In genomic region chr3:129439817-129440647, GRCh38 we compare ENCODE assay signal across 8 cellular contexts. TPM values are rescaled to one million over a fixed set of nuclear protein-coding genes. Genes with fewer than 3 reads are reported as not detected.
DNase-seq lines count a peak whose midpoint lies in the region; ATAC-seq and TF ChIP-seq lines count a peak whose summit lies in the region.

TSS of gene IFT122 (plus strand) at chr3:129440224. CDS start at chr3:129440331, 107 bp downstream.
TSS of gene MBD4 (minus strand) at chr3:129439948. CDS start at chr3:129439833, 115 bp downstream.

- no peak for TF ChIP-seq EP300 in upper lobe of left lung (IDR thresholded peaks at IDR 0.05)

- TF ChIP-seq POLR2A in upper lobe of left lung (IDR thresholded peaks at IDR 0.05) = peak in 3 of 4 donors; percentile 73 to 96 (median 90)

- in situ Hi-C loops in GM13977 (cut with MboI; ENCODE audit: low pct_unique_long_range_greater_than_20kb, low sequenced_read_pairs, unreplicated experiment) = no loop called here

- peaks cover 60% of the 10 kb centered on the region for H3K4me1 Mint-ChIP-seq in T-helper 1 cell treated with Interleukin-12 subunit alpha and Interleukin-12 subunit beta and Interleukin-4 antibody, amounts not matched to agents 30 μg/mL and 1 μg/mL, for 36 hours (ENCODE audit: low read depth)

- peaks cover 35% of the 10 kb centered on the region for H3K36me3 Mint-ChIP-seq in T-helper 1 cell treated with Interleukin-12 subunit alpha and Interleukin-12 subunit beta and Interleukin-4 antibody, amounts not matched to agents 30 μg/mL and 1 μg/mL, for 36 hours (ENCODE audit: low read depth)

- H3K27ac ChIP-seq in heart right ventricle = peak within 1 kb of the TSS; percentile 79 to 96 (median 89)
- H3K27ac ChIP-seq in upper lobe of left lung = peak within 1 kb of the TSS; percentile 84 to 93 (median 91)

- WGBS in heart right ventricle, 2 donors = 0% methylated on average over 77 of the region's 77 CpGs
- WGBS in upper lobe of left lung, 2 donors = 0 to 1% methylated on average over 38 to 66 of the region's 77 CpGs

- peaks cover 0 to 35% (median 6%) of the 10 kb centered on the region in 9 donors for H3K36me3 ChIP-seq in heart right ventricle
- H3K36me3 ChIP-seq in upper lobe of left lung = peaks cover 0 to 27% (median 5%) of the 10 kb centered on the region in 4 donors

- no peaks in the 10 kb centered on the region for H3K27me3 Mint-ChIP-seq in T-helper 1 cell treated with Interleukin-12 subunit alpha and Interleukin-12 subunit beta and Interleukin-4 antibody, amounts not matched to agents 30 μg/mL and 1 μg/mL, for 36 hours (ENCODE audit: low read depth)

- H3K4me1 ChIP-seq in heart right ventricle (peaks cover 24 to 87% (median 63%) of the 10 kb centered on the region in 9 donors), upper lobe of left lung (peaks cover 47 to 74% (median 49%) of the 10 kb centered on the region in 4 donors)

- H3K27me3 ChIP-seq in heart right ventricle = no peaks in the 10 kb centered on the region
- no peaks in the 10 kb centered on the region for H3K27me3 ChIP-seq in upper lobe of left lung

- H3K4me3 ChIP-seq in heart right ventricle (peak within 1 kb of the TSS; percentile 64 to 91 (median 82)), upper lobe of left lung (peak within 1 kb of the TSS; percentile 74 to 95 (median 86))

- H3K9me3 ChIP-seq in heart right ventricle = no peaks in the 10 kb centered on the region
- no peaks in the 10 kb centered on the region for H3K9me3 ChIP-seq in upper lobe of left lung

- DNase-seq in GM13977 (ENCODE audit: low spot score) (peak; percentile 97), NCI-H1694 (lab: John Stamatoyannopoulos, UW) (peak; percentile 98), amniotic stem cell (lab: John Stamatoyannopoulos, UW) (peak; percentile 100), heart right ventricle (peak; percentile 96 to 97), posterior cingulate gyrus (peak; percentile 94 to 99 (median 96)), upper lobe of left lung (peak; percentile 97 to 99)

- ATAC-seq in HG02884 (IDR thresholded peaks at IDR 0.05; ENCODE audit: unreplicated experiment) (peak; percentile 79), heart right ventricle (peak; percentile 95 to 97 (median 96)), upper lobe of left lung (ENCODE audit: low FRiP score in 2 of 2) (peak; percentile 97 to 99)

- peak within 1 kb of the TSS; percentile 98 for H3K27ac Mint-ChIP-seq in T-helper 1 cell treated with Interleukin-12 subunit alpha and Interleukin-12 subunit beta and Interleukin-4 antibody, amounts not matched to agents 30 μg/mL and 1 μg/mL, for 36 hours

- no peak for TF ChIP-seq CTCF in GM13977 (IDR thresholded peaks at IDR 0.05; ENCODE audit: extremely low read depth, insufficient read depth, missing control alignments)
- TF ChIP-seq CTCF in heart right ventricle (IDR thresholded peaks at IDR 0.05) = no peak
- TF ChIP-seq CTCF in upper lobe of left lung (IDR thresholded peaks at IDR 0.05) = peak in 3 of 6 experiments; percentile 14 to 35 (median 18)

- H3K4me3 Mint-ChIP-seq in T-helper 1 cell treated with Interleukin-12 subunit alpha and Interleukin-12 subunit beta and Interleukin-4 antibody, amounts not matched to agents 30 μg/mL and 1 μg/mL, for 36 hours = peak within 1 kb of the TSS; percentile 95

- intact Hi-C loops in heart right ventricle (cut with DNase I) = loop anchor here in 3 of 10 donors (2.0 to 5.0 kb wide), 3 partner anchors 21 to 43 kb away; no protein-coding TSS in a partner anchor
- intact Hi-C loops in posterior cingulate gyrus (cut with DNase I) = loop anchor here (5.0 kb wide), 2 partner anchors 43 to 47 kb away; no protein-coding TSS in a partner anchor

- H3K9me3 Mint-ChIP-seq in T-helper 1 cell treated with Interleukin-12 subunit alpha and Interleukin-12 subunit beta and Interleukin-4 antibody, amounts not matched to agents 30 μg/mL and 1 μg/mL, for 36 hours = no peaks in the 10 kb centered on the region

RNA-seq across cellular contexts. Expression of gene IFT122, which starts in this region (rescaled TPM):
- total RNA-seq in heart right ventricle (10 to 100 TPM; 12.4 to 23.9 (median 16.8) TPM), upper lobe of left lung (100 to 1,000 TPM in 1 of 6 donors, 10 to 100 TPM in 5; 23.7 to 126 (median 29.1) TPM)
- 10 to 100 TPM in 1 of 2 donors, 1 to 10 TPM in 1; 9.7 to 29.1 TPM for polyA plus RNA-seq in heart right ventricle

RNA-seq across cellular contexts. Expression of gene MBD4, which starts in this region (rescaled TPM):
- 10 to 100 TPM; 16.4 to 31.9 (median 19.2) TPM for total RNA-seq in heart right ventricle
- polyA plus RNA-seq in heart right ventricle = 10 to 100 TPM; 11.1 to 37.8 TPM
- 10 to 100 TPM; 22.3 to 43.2 (median 34.6) TPM for total RNA-seq in upper lobe of left lung

Comparison
In these comparisons a context has a peak if more than half of its experiments do, and no peak if none do; other contexts are left out.
1. Peak in every context shown above with its lines: DNase-seq, ATAC-seq, H3K4me3 ChIP-seq and H3K27ac ChIP-seq.